Comparison of ENCODE assay signal across 1 cellular context in genomic region chr13:32824671-32825070, GRCh38.
TF ChIP-seq lines count a peak whose summit lies in the region.

No MANE protein-coding gene starts in this region.

TF ChIP-seq in GM23338, 12 proteins besides CTCF, POLR2A, EP300 and RAD21 (continued from another document):
- TF ChIP-seq REST (IDR thresholded peaks at IDR 0.05; ENCODE audit: unreplicated experiment): no peak
- no peak for TF ChIP-seq ZNF331 (CRISPR knock-in tag; IDR thresholded peaks at IDR 0.05; ENCODE audit: low read depth)
- TF ChIP-seq JUNB (IDR thresholded peaks at IDR 0.05; ENCODE audit: unreplicated experiment): no peak
- no peak for TF ChIP-seq CREB1 (CRISPR knock-in tag; IDR thresholded peaks at IDR 0.05; ENCODE audit: low read depth)
- no peak for TF ChIP-seq ZNF462 (CRISPR knock-in tag; IDR thresholded peaks at IDR 0.05)
